ENCODE assay signal across 23 cellular contexts in genomic region chr11:11520231-11521015, GRCh38.
A peak's percentile ranks its signal among the peaks of the same experiment; 100 is the strongest.
DNase-seq lines count a peak whose midpoint lies in the region; ATAC-seq, FAIRE-seq and TF ChIP-seq lines count a peak whose summit lies in the region.
"Had no signal": no experiment of that assay in that cellular context is flagged by ENCODE, and none has a peak within 500 bp of the region (broad histone marks: within the 10 kb centered on the region; RNA-seq: fewer than 3 reads in every experiment).

No MANE protein-coding gene starts in this region.

- no peaks in the 10 kb centered on the region for H3K36me3 Mint-ChIP-seq in WTC11
- H3K36me3 Mint-ChIP-seq in stimulated activated effector memory CD8-positive, alpha-beta T cell treated with anti-CD3 and anti-CD28 coated beads, Interleukin-12 subunit alpha, Interleukin-12 subunit beta, amount 100 ng/mL, for 72 hours, result no peaks in the 10 kb centered on the region
- H3K36me3 Mint-ChIP-seq in activated CD4-positive, alpha-beta memory T cell treated with anti-CD3 and anti-CD28 coated beads, Interleukin-2, amount 10 ng/mL, durations not matched to agents 7 days and 5 days (ENCODE audit: low read depth), result no peaks in the 10 kb centered on the region

- H3K4me3 Mint-ChIP-seq in WTC11, result no peak overlapping the region
- H3K4me3 Mint-ChIP-seq in stimulated activated effector memory CD8-positive, alpha-beta T cell treated with anti-CD3 and anti-CD28 coated beads, Interleukin-12 subunit alpha, Interleukin-12 subunit beta, amount 100 ng/mL, for 72 hours, result no peak overlapping the region
- no peak overlapping the region for H3K4me3 Mint-ChIP-seq in activated CD4-positive, alpha-beta memory T cell treated with anti-CD3 and anti-CD28 coated beads, Interleukin-2, amount 10 ng/mL, durations not matched to agents 7 days and 5 days
- H3K4me3 Mint-ChIP-seq: activated T-cell treated with anti-CD3 and anti-CD28 coated beads, Interleukin-2, amount 50 U/mL, for 4 hours; endodermal cell; stimulated activated naive CD8-positive, alpha-beta T cell treated with anti-CD3 and anti-CD28 coated beads, Interleukin-15, Interleukin-2, amounts not matched to agents 100 ng/mL and 50 ng/mL, for 24 hours had no signal

- TF ChIP-seq EP300 in esophagus muscularis mucosa (IDR thresholded peaks at IDR 0.05), result no peak

- H3K4me1 Mint-ChIP-seq in WTC11, result peaks cover 3% of the 10 kb centered on the region
- peaks cover 5% of the 10 kb centered on the region for H3K4me1 Mint-ChIP-seq in stimulated activated effector memory CD8-positive, alpha-beta T cell treated with anti-CD3 and anti-CD28 coated beads, Interleukin-12 subunit alpha, Interleukin-12 subunit beta, amount 100 ng/mL, for 72 hours
- H3K4me1 Mint-ChIP-seq in activated CD4-positive, alpha-beta memory T cell treated with anti-CD3 and anti-CD28 coated beads, Interleukin-2, amount 10 ng/mL, durations not matched to agents 7 days and 5 days, result peaks cover 2% of the 10 kb centered on the region
- H3K4me1 Mint-ChIP-seq: endodermal cell had no signal

- 68% methylated on average over 14 of the region's 14 CpGs for WGBS in right cardiac atrium
- 81% methylated on average over 11 of the region's 14 CpGs for WGBS in esophagus muscularis mucosa

- no peak overlapping the region for H3K4me3 ChIP-seq in right cardiac atrium (ENCODE audit: low read length)
- no peak overlapping the region for H3K4me3 ChIP-seq in kidney (ENCODE audit: low read length in 2 of 2)
- no peak overlapping the region for H3K4me3 ChIP-seq in Peyer's patch
- no peak overlapping the region for H3K4me3 ChIP-seq in esophagus muscularis mucosa
- H3K4me3 ChIP-seq: cardiac muscle cell, thyroid gland had no signal

- TF ChIP-seq POLR2A in Peyer's patch (IDR thresholded peaks at IDR 0.05), result no peak
- no peak for TF ChIP-seq POLR2A in esophagus muscularis mucosa (IDR thresholded peaks at IDR 0.05; ENCODE audit: low read depth)

- no peak overlapping the region for H3K27ac ChIP-seq in right cardiac atrium (ENCODE audit: low read length)
- H3K27ac ChIP-seq in kidney (ENCODE audit: low read depth in 2 of 2, low read length in 2 of 2), result no peak overlapping the region
- no peak overlapping the region for H3K27ac ChIP-seq in Peyer's patch
- no peak overlapping the region for H3K27ac ChIP-seq in esophagus muscularis mucosa (replicated peaks in 1 of 4)
- H3K27ac ChIP-seq: cardiac muscle cell had no signal

- CTCF ChIA-PET in WTC11 (lab: Charles Lee), result interaction anchor here (1.1 to 1.8 kb wide), 5 partner anchors 9 to 586 kb away, joined by 3 to 6 read pairs (median 3); no protein-coding TSS in a partner anchor
- CTCF ChIA-PET in activated CD4-positive, alpha-beta memory T cell treated with anti-CD3 and anti-CD28 coated beads, Interleukin-2, amount 10 ng/mL, durations not matched to agents 7 days and 5 days (lab: Charles Lee), result no interaction called here

- H3K27me3 ChIP-seq in right cardiac atrium (ENCODE audit: control insufficient read depth, insufficient read depth) (no peaks in the 10 kb centered on the region), Peyer's patch (no peaks in the 10 kb centered on the region), esophagus muscularis mucosa (no peaks in the 10 kb centered on the region)
- H3K27me3 ChIP-seq: BE2C, thyroid gland had no signal

- H3K36me3 ChIP-seq in kidney (ENCODE audit: control insufficient read depth in 1 of 2, insufficient read depth in 2 of 2, low read length in 2 of 2) (no peaks in the 10 kb centered on the region), Peyer's patch (no peaks in the 10 kb centered on the region), esophagus muscularis mucosa (no peaks in the 10 kb centered on the region)
- H3K36me3 ChIP-seq: BE2C, cardiac muscle cell, thyroid gland had no signal

- peak; percentile 13 to 32 for ATAC-seq in right cardiac atrium
- ATAC-seq in Right ventricle myocardium superior (ENCODE audit: poor library complexity), result no peak
- ATAC-seq in WTC11, result peak; percentile 61
- peak; percentile 22 for ATAC-seq in stimulated activated effector memory CD8-positive, alpha-beta T cell treated with anti-CD3 and anti-CD28 coated beads, Interleukin-12 subunit alpha, Interleukin-12 subunit beta, amount 100 ng/mL, for 72 hours
- ATAC-seq: activated T-cell treated with anti-CD3 and anti-CD28 coated beads, Interleukin-2, amount 50 U/mL, for 4 hours had no signal

- H3K27ac Mint-ChIP-seq in WTC11, result no peak overlapping the region
- H3K27ac Mint-ChIP-seq in stimulated activated effector memory CD8-positive, alpha-beta T cell treated with anti-CD3 and anti-CD28 coated beads, Interleukin-12 subunit alpha, Interleukin-12 subunit beta, amount 100 ng/mL, for 72 hours, result no peak overlapping the region
- no peak overlapping the region for H3K27ac Mint-ChIP-seq in activated CD4-positive, alpha-beta memory T cell treated with anti-CD3 and anti-CD28 coated beads, Interleukin-2, amount 10 ng/mL, durations not matched to agents 7 days and 5 days
- H3K27ac Mint-ChIP-seq: endodermal cell; stimulated activated naive CD8-positive, alpha-beta T cell treated with anti-CD3 and anti-CD28 coated beads, Interleukin-15, Interleukin-2, amounts not matched to agents 100 ng/mL and 50 ng/mL, for 24 hours had no signal

- no peaks in the 10 kb centered on the region for H3K9me3 ChIP-seq in right cardiac atrium (ENCODE audit: control insufficient read depth, low read length)
- H3K9me3 ChIP-seq in kidney (ENCODE audit: control insufficient read depth in 1 of 2, low read length in 2 of 2), result no peaks in the 10 kb centered on the region
- no peaks in the 10 kb centered on the region for H3K9me3 ChIP-seq in Peyer's patch
- H3K9me3 ChIP-seq in esophagus muscularis mucosa, result no peaks in the 10 kb centered on the region
- H3K9me3 ChIP-seq: BE2C, thyroid gland had no signal

- TF ChIP-seq CTCF in WTC11 (IDR thresholded peaks at IDR 0.05), result no peak
- no peak for TF ChIP-seq CTCF in kidney (IDR thresholded peaks at IDR 0.05; ENCODE audit: borderline replicate concordance, extremely low read depth, insufficient read depth)
- TF ChIP-seq CTCF in Peyer's patch (IDR thresholded peaks at IDR 0.05), result no peak
- TF ChIP-seq CTCF in esophagus muscularis mucosa (IDR thresholded peaks at IDR 0.05), result no peak

- peaks cover 11% of the 10 kb centered on the region for H3K4me1 ChIP-seq in right cardiac atrium (ENCODE audit: control insufficient read depth, insufficient read depth, low read length)
- H3K4me1 ChIP-seq in kidney (ENCODE audit: control insufficient read depth in 1 of 2, insufficient read depth in 1 of 2, low read depth in 1 of 2, low read length in 2 of 2), result peaks cover 3% of the 10 kb centered on the region in 2 donors
- no peaks in the 10 kb centered on the region for H3K4me1 ChIP-seq in Peyer's patch
- peaks cover 18 to 59% (median 38%) of the 10 kb centered on the region in 4 donors for H3K4me1 ChIP-seq in esophagus muscularis mucosa
- H3K4me1 ChIP-seq: BE2C had no signal

- intact Hi-C loops in right cardiac atrium (cut with DNase I), result no loop called here
- intact Hi-C loops in Right ventricle myocardium superior (cut with DNase I), result no loop called here
- intact Hi-C loops in kidney (cut with DNase I), result no loop called here
- intact Hi-C loops in esophagus muscularis mucosa (cut with DNase I), result no loop called here

- DNase-seq in right cardiac atrium, result no peak
- no peak for DNase-seq in Right ventricle myocardium superior
- no peak for DNase-seq in WTC11 (ENCODE audit: low spot score)
- DNase-seq in kidney, result peak; percentile 61
- no peak for DNase-seq in stimulated activated effector memory CD8-positive, alpha-beta T cell treated with anti-CD3 and anti-CD28 coated beads, Interleukin-12 subunit alpha, Interleukin-12 subunit beta, amount 100 ng/mL, for 72 hours (ENCODE audit: low spot score in 2 of 2)
- DNase-seq in activated CD4-positive, alpha-beta memory T cell treated with anti-CD3 and anti-CD28 coated beads, Interleukin-2, amount 10 ng/mL, durations not matched to agents 7 days and 5 days, result no peak
- no peak for DNase-seq in Peyer's patch
- DNase-seq in esophagus muscularis mucosa (ENCODE audit: extremely low spot score), result no peak
- DNase-seq: activated CD8-positive, alpha-beta memory T cell treated with anti-CD3 and anti-CD28 coated beads for 24 hours; activated naive CD4-positive, alpha-beta T cell treated with Interleukin-2 at 50 U/mL for 16 hours; activated T-cell treated with anti-CD3 and anti-CD28 coated beads, Interleukin-2, amount 50 U/mL, for 4 hours; amniotic stem cell; BE2C; cortex of kidney; endodermal cell; mesendoderm; NCI-H1105 treated with DMSO at 0.1 percent for 48 hours; NCI-H2029; NCI-H226; retina had no signal

- H3K9me3 Mint-ChIP-seq in WTC11, result no peaks in the 10 kb centered on the region
- H3K9me3 Mint-ChIP-seq in stimulated activated effector memory CD8-positive, alpha-beta T cell treated with anti-CD3 and anti-CD28 coated beads, Interleukin-12 subunit alpha, Interleukin-12 subunit beta, amount 100 ng/mL, for 72 hours, result no peaks in the 10 kb centered on the region
- no peaks in the 10 kb centered on the region for H3K9me3 Mint-ChIP-seq in activated CD4-positive, alpha-beta memory T cell treated with anti-CD3 and anti-CD28 coated beads, Interleukin-2, amount 10 ng/mL, durations not matched to agents 7 days and 5 days
- H3K9me3 Mint-ChIP-seq: activated T-cell treated with anti-CD3 and anti-CD28 coated beads, Interleukin-2, amount 50 U/mL, for 4 hours; endodermal cell; stimulated activated naive CD8-positive, alpha-beta T cell treated with anti-CD3 and anti-CD28 coated beads, Interleukin-15, Interleukin-2, amounts not matched to agents 100 ng/mL and 50 ng/mL, for 24 hours had no signal

- FAIRE-seq in kidney (lab: Jason Lieb, UNC), result no peak

- POLR2A ChIA-PET in WTC11 (lab: Charles Lee), result interaction anchor here (1.4 kb wide), 1 partner anchor 8 kb away, joined by 3 read pairs; no protein-coding TSS in a partner anchor
- POLR2A ChIA-PET in activated CD4-positive, alpha-beta memory T cell treated with anti-CD3 and anti-CD28 coated beads, Interleukin-2, amount 10 ng/mL, durations not matched to agents 7 days and 5 days (lab: Charles Lee), result no interaction called here

- H3K27me3 Mint-ChIP-seq in WTC11 (ENCODE audit: low read depth), result no peaks in the 10 kb centered on the region
- H3K27me3 Mint-ChIP-seq in activated CD4-positive, alpha-beta memory T cell treated with anti-CD3 and anti-CD28 coated beads, Interleukin-2, amount 10 ng/mL, durations not matched to agents 7 days and 5 days, result peaks cover 5% of the 10 kb centered on the region
- H3K27me3 Mint-ChIP-seq: stimulated activated naive CD8-positive, alpha-beta T cell treated with anti-CD3 and anti-CD28 coated beads, Interleukin-15, Interleukin-2, amounts not matched to agents 100 ng/mL and 50 ng/mL, for 24 hours had no signal

- no peak overlapping the region for H3K9ac ChIP-seq in kidney (ENCODE audit: low read length in 2 of 2)

TF ChIP-seq in WTC11, 78 proteins besides CTCF, POLR2A, EP300 and RAD21 (continues in another document):
- TF ChIP-seq SOX15 (CRISPR knock-in tag; IDR thresholded peaks at IDR 0.05), result no peak
- TF ChIP-seq GRHL2 (CRISPR knock-in tag; IDR thresholded peaks at IDR 0.05; ENCODE audit: insufficient replicate concordance, severe bottlenecking), result no peak
- TF ChIP-seq ATF1 (CRISPR knock-in tag; IDR thresholded peaks at IDR 0.05), result no peak
- no peak for TF ChIP-seq ZNF232 (CRISPR knock-in tag; IDR thresholded peaks at IDR 0.05)
- TF ChIP-seq TP53 (CRISPR knock-in tag; IDR thresholded peaks at IDR 0.05), result no peak
